ENCODE assay signal across 1 cellular context in genomic region chr2:112000399-112001135, GRCh38.
TF ChIP-seq lines count a peak whose summit lies in the region.

No MANE protein-coding gene starts in this region.

TF ChIP-seq in GM12878, 131 proteins besides CTCF, POLR2A, EP300 and RAD21 (continued from another document):
- TF ChIP-seq SKIL (IDR thresholded peaks at IDR 0.05; ENCODE audit: low read depth, poor library complexity, severe bottlenecking) (no peak), EGR1 (IDR thresholded peaks at IDR 0.05; ENCODE audit: borderline replicate concordance in 1 of 2, low read depth in 2 of 2, low read length in 2 of 2) (no peak), KLF5 (IDR thresholded peaks at IDR 0.05; ENCODE audit: partially characterized antibody) (no peak), BCL11A (IDR thresholded peaks at IDR 0.05; ENCODE audit: low read depth, low read length) (no peak)
- TF ChIP-seq, protein P1, sequence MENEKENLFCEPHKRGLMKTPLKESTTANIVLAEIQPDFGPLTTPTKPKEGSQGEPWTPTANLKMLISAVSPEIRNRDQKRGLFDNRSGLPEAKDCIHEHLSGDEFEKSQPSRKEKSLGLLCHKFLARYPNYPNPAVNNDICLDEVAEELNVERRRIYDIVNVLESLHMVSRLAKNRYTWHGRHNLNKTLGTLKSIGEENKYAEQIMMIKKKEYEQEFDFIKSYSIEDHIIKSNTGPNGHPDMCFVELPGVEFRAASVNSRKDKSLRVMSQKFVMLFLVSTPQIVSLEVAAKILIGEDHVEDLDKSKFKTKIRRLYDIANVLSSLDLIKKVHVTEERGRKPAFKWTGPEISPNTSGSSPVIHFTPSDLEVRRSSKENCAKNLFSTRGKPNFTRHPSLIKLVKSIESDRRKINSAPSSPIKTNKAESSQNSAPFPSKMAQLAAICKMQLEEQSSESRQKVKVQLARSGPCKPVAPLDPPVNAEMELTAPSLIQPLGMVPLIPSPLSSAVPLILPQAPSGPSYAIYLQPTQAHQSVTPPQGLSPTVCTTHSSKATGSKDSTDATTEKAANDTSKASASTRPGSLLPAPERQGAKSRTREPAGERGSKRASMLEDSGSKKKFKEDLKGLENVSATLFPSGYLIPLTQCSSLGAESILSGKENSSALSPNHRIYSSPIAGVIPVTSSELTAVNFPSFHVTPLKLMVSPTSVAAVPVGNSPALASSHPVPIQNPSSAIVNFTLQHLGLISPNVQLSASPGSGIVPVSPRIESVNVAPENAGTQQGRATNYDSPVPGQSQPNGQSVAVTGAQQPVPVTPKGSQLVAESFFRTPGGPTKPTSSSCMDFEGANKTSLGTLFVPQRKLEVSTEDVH (IDR thresholded peaks at IDR 0.05; ENCODE audit: low read depth, partially characterized antibody): no peak
TF ChIP-seq in GM12878: peak in this region for 0.
